Comparison of ENCODE assay signal across 2 cellular contexts in the genomic region with DNA sequence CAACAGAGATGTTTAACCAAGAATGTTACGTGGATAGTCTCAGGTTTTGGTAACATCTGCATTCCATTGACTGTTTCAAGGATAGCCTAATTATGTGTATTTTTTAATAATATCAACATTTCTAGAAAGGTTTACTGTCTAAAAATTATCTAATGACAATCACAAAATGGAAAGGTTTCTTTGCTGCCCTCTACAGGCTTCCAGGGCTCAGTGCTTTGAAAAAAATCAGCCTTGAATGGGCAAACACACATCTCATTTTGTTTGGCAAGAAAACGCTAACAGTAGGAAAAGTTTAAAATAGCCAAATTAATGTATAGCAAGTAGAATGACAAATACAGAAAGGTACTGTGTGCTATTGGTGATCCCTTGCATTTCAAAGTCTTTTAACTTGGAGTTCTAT.
TF ChIP-seq lines count a peak whose summit lies in the region.

No MANE protein-coding gene starts in this region.

TF ChIP-seq in SK-N-SH, 30 proteins besides CTCF, POLR2A, EP300 and RAD21 (continued from another document):
- TF ChIP-seq, protein P1, sequence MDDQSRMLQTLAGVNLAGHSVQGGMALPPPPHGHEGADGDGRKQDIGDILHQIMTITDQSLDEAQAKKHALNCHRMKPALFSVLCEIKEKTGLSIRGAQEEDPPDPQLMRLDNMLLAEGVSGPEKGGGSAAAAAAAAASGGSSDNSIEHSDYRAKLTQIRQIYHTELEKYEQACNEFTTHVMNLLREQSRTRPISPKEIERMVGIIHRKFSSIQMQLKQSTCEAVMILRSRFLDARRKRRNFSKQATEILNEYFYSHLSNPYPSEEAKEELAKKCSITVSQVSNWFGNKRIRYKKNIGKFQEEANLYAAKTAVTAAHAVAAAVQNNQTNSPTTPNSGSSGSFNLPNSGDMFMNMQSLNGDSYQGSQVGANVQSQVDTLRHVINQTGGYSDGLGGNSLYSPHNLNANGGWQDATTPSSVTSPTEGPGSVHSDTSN (IDR thresholded peaks at IDR 0.05) = no peak
- TF ChIP-seq SIN3A (IDR thresholded peaks at IDR 0.05; ENCODE audit: borderline replicate concordance, low read depth, low read length) = no peak
- TF ChIP-seq ELF1 (IDR thresholded peaks at IDR 0.05) = no peak
- no peak for TF ChIP-seq FOSL2 (IDR thresholded peaks at IDR 0.05; ENCODE audit: borderline replicate concordance, low read depth)
- no peak for TF ChIP-seq RXRA (IDR thresholded peaks at IDR 0.05; ENCODE audit: borderline replicate concordance, low read depth)
- TF ChIP-seq CHD2 (IDR thresholded peaks at IDR 0.05; ENCODE audit: low read length, partially characterized antibody) = no peak
- no peak; the same call in 1 of the 2 replicates for TF ChIP-seq SMC3 (IDR thresholded peaks at IDR 0.05; ENCODE audit: low read depth, low read length)
- TF ChIP-seq, protein P2, sequence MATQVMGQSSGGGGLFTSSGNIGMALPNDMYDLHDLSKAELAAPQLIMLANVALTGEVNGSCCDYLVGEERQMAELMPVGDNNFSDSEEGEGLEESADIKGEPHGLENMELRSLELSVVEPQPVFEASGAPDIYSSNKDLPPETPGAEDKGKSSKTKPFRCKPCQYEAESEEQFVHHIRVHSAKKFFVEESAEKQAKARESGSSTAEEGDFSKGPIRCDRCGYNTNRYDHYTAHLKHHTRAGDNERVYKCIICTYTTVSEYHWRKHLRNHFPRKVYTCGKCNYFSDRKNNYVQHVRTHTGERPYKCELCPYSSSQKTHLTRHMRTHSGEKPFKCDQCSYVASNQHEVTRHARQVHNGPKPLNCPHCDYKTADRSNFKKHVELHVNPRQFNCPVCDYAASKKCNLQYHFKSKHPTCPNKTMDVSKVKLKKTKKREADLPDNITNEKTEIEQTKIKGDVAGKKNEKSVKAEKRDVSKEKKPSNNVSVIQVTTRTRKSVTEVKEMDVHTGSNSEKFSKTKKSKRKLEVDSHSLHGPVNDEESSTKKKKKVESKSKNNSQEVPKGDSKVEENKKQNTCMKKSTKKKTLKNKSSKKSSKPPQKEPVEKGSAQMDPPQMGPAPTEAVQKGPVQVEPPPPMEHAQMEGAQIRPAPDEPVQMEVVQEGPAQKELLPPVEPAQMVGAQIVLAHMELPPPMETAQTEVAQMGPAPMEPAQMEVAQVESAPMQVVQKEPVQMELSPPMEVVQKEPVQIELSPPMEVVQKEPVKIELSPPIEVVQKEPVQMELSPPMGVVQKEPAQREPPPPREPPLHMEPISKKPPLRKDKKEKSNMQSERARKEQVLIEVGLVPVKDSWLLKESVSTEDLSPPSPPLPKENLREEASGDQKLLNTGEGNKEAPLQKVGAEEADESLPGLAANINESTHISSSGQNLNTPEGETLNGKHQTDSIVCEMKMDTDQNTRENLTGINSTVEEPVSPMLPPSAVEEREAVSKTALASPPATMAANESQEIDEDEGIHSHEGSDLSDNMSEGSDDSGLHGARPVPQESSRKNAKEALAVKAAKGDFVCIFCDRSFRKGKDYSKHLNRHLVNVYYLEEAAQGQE (IDR thresholded peaks at IDR 0.05; ENCODE audit: low read depth, low read length) = no peak
- TF ChIP-seq MXI1 (IDR thresholded peaks at IDR 0.05; ENCODE audit: low read depth, low read length) = no peak
- no peak for TF ChIP-seq FOXM1 (IDR thresholded peaks at IDR 0.05; ENCODE audit: low read depth)
- TF ChIP-seq EZH2phosphoT487 (IDR thresholded peaks at IDR 0.05; ENCODE audit: borderline replicate concordance, low read depth) = no peak
- TF ChIP-seq JUND (IDR thresholded peaks at IDR 0.05) = no peak
TF ChIP-seq in SK-N-SH: peak in this region for 0.

TF ChIP-seq in SK-N-SH treated with all-trans-retinoic acid at 6 μM for 48 hours, 23 proteins besides CTCF, POLR2A, EP300 and RAD21 (continued from another document):
- no peak for TF ChIP-seq ZNF70 (CRISPR knock-in tag; IDR thresholded peaks at IDR 0.05)
- TF ChIP-seq, protein P3, sequence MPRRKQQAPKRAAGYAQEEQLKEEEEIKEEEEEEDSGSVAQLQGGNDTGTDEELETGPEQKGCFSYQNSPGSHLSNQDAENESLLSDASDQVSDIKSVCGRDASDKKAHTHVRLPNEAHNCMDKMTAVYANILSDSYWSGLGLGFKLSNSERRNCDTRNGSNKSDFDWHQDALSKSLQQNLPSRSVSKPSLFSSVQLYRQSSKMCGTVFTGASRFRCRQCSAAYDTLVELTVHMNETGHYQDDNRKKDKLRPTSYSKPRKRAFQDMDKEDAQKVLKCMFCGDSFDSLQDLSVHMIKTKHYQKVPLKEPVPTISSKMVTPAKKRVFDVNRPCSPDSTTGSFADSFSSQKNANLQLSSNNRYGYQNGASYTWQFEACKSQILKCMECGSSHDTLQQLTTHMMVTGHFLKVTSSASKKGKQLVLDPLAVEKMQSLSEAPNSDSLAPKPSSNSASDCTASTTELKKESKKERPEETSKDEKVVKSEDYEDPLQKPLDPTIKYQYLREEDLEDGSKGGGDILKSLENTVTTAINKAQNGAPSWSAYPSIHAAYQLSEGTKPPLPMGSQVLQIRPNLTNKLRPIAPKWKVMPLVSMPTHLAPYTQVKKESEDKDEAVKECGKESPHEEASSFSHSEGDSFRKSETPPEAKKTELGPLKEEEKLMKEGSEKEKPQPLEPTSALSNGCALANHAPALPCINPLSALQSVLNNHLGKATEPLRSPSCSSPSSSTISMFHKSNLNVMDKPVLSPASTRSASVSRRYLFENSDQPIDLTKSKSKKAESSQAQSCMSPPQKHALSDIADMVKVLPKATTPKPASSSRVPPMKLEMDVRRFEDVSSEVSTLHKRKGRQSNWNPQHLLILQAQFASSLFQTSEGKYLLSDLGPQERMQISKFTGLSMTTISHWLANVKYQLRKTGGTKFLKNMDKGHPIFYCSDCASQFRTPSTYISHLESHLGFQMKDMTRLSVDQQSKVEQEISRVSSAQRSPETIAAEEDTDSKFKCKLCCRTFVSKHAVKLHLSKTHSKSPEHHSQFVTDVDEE (CRISPR knock-in tag; IDR thresholded peaks at IDR 0.05) = no peak
- TF ChIP-seq, protein P4, sequence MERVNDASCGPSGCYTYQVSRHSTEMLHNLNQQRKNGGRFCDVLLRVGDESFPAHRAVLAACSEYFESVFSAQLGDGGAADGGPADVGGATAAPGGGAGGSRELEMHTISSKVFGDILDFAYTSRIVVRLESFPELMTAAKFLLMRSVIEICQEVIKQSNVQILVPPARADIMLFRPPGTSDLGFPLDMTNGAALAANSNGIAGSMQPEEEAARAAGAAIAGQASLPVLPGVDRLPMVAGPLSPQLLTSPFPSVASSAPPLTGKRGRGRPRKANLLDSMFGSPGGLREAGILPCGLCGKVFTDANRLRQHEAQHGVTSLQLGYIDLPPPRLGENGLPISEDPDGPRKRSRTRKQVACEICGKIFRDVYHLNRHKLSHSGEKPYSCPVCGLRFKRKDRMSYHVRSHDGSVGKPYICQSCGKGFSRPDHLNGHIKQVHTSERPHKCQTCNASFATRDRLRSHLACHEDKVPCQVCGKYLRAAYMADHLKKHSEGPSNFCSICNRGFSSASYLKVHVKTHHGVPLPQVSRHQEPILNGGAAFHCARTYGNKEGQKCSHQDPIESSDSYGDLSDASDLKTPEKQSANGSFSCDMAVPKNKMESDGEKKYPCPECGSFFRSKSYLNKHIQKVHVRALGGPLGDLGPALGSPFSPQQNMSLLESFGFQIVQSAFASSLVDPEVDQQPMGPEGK (CRISPR knock-in tag; IDR thresholded peaks at IDR 0.05; ENCODE audit: borderline replicate concordance) = no peak
- TF ChIP-seq, protein P5, sequence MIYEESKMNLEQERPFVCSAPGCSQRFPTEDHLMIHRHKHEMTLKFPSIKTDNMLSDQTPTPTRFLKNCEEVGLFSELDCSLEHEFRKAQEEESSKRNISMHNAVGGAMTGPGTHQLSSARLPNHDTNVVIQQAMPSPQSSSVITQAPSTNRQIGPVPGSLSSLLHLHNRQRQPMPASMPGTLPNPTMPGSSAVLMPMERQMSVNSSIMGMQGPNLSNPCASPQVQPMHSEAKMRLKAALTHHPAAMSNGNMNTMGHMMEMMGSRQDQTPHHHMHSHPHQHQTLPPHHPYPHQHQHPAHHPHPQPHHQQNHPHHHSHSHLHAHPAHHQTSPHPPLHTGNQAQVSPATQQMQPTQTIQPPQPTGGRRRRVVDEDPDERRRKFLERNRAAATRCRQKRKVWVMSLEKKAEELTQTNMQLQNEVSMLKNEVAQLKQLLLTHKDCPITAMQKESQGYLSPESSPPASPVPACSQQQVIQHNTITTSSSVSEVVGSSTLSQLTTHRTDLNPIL (CRISPR knock-in tag; IDR thresholded peaks at IDR 0.05; ENCODE audit: low read depth) = no peak
- TF ChIP-seq ISL1 (CRISPR knock-in tag; IDR thresholded peaks at IDR 0.05) = no peak
- TF ChIP-seq BACH2 (CRISPR knock-in tag; IDR thresholded peaks at IDR 0.05; ENCODE audit: borderline replicate concordance) = no peak
